In the genomic region with DNA sequence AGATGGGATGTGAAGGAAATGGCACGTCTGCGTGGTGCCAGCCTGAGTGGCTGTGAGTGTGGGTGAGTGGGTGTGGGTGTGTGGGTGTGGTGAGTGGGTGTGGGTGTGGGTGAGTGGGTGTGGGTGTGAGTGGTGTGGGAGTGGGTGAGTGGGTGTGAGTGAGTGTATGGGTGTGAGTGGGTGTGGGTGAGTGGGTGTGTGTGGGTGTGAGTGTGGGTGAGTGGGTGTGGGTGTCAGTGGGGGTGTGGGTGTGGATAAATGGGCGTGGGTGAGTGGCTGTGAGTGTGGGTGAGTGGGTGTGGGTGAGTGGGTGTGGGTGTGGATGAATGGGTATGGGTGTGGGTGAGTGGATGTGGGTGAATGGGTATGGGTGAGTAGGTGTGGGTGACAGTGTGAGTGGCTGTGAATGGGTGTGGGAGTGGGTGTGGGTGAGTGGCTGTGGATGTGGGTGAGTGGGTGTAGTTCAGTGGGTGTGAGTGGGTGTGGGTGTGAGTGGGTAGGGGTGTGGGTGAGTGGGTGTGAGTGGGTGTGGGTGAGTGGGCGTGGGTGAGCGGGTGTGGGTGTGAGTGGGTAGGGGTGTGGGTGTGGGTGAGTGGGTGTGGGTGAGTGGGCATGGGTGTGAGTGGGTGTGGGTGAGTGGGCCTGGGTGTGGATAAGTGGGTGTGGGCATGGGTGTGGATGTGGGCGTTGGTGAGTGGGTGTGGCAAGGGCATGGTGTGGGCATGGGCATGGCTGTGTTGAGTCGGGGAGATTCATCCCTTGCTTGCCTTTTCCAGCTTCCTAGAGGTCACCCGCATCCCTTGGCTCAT, we compare ENCODE assay signal across 1 cellular context.
TF ChIP-seq lines count a peak whose summit lies in the region.

No MANE protein-coding gene starts in this region.

TF ChIP-seq in K562, 482 proteins besides CTCF, POLR2A, EP300 and RAD21 (continued from another document and continues in another):
- TF ChIP-seq, protein P1, sequence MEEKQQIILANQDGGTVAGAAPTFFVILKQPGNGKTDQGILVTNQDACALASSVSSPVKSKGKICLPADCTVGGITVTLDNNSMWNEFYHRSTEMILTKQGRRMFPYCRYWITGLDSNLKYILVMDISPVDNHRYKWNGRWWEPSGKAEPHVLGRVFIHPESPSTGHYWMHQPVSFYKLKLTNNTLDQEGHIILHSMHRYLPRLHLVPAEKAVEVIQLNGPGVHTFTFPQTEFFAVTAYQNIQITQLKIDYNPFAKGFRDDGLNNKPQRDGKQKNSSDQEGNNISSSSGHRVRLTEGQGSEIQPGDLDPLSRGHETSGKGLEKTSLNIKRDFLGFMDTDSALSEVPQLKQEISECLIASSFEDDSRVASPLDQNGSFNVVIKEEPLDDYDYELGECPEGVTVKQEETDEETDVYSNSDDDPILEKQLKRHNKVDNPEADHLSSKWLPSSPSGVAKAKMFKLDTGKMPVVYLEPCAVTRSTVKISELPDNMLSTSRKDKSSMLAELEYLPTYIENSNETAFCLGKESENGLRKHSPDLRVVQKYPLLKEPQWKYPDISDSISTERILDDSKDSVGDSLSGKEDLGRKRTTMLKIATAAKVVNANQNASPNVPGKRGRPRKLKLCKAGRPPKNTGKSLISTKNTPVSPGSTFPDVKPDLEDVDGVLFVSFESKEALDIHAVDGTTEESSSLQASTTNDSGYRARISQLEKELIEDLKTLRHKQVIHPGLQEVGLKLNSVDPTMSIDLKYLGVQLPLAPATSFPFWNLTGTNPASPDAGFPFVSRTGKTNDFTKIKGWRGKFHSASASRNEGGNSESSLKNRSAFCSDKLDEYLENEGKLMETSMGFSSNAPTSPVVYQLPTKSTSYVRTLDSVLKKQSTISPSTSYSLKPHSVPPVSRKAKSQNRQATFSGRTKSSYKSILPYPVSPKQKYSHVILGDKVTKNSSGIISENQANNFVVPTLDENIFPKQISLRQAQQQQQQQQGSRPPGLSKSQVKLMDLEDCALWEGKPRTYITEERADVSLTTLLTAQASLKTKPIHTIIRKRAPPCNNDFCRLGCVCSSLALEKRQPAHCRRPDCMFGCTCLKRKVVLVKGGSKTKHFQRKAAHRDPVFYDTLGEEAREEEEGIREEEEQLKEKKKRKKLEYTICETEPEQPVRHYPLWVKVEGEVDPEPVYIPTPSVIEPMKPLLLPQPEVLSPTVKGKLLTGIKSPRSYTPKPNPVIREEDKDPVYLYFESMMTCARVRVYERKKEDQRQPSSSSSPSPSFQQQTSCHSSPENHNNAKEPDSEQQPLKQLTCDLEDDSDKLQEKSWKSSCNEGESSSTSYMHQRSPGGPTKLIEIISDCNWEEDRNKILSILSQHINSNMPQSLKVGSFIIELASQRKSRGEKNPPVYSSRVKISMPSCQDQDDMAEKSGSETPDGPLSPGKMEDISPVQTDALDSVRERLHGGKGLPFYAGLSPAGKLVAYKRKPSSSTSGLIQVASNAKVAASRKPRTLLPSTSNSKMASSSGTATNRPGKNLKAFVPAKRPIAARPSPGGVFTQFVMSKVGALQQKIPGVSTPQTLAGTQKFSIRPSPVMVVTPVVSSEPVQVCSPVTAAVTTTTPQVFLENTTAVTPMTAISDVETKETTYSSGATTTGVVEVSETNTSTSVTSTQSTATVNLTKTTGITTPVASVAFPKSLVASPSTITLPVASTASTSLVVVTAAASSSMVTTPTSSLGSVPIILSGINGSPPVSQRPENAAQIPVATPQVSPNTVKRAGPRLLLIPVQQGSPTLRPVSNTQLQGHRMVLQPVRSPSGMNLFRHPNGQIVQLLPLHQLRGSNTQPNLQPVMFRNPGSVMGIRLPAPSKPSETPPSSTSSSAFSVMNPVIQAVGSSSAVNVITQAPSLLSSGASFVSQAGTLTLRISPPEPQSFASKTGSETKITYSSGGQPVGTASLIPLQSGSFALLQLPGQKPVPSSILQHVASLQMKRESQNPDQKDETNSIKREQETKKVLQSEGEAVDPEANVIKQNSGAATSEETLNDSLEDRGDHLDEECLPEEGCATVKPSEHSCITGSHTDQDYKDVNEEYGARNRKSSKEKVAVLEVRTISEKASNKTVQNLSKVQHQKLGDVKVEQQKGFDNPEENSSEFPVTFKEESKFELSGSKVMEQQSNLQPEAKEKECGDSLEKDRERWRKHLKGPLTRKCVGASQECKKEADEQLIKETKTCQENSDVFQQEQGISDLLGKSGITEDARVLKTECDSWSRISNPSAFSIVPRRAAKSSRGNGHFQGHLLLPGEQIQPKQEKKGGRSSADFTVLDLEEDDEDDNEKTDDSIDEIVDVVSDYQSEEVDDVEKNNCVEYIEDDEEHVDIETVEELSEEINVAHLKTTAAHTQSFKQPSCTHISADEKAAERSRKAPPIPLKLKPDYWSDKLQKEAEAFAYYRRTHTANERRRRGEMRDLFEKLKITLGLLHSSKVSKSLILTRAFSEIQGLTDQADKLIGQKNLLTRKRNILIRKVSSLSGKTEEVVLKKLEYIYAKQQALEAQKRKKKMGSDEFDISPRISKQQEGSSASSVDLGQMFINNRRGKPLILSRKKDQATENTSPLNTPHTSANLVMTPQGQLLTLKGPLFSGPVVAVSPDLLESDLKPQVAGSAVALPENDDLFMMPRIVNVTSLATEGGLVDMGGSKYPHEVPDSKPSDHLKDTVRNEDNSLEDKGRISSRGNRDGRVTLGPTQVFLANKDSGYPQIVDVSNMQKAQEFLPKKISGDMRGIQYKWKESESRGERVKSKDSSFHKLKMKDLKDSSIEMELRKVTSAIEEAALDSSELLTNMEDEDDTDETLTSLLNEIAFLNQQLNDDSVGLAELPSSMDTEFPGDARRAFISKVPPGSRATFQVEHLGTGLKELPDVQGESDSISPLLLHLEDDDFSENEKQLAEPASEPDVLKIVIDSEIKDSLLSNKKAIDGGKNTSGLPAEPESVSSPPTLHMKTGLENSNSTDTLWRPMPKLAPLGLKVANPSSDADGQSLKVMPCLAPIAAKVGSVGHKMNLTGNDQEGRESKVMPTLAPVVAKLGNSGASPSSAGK (IDR thresholded peaks at IDR 0.05): no peak; the same call in 1 of the 2 replicates
- peak; percentile 44; the same call in 1 of the 2 replicates for TF ChIP-seq LARP7 (IDR thresholded peaks at IDR 0.05)
- TF ChIP-seq CC2D1A (IDR thresholded peaks at IDR 0.05): no peak
- TF ChIP-seq U2AF1 (optimal IDR thresholded peaks at IDR 0.05; ENCODE audit: low read depth, low read length): no peak
- no peak for TF ChIP-seq KAT7 (CRISPR knock-in tag; IDR thresholded peaks at IDR 0.05; ENCODE audit: borderline replicate concordance)
- TF ChIP-seq RFX5 (IDR thresholded peaks at IDR 0.05; ENCODE audit: low read depth, low read length): no peak
- TF ChIP-seq MXI1 (IDR thresholded peaks at IDR 0.05; ENCODE audit: low read depth, low read length): no peak
- no peak for TF ChIP-seq HNRNPLL (IDR thresholded peaks at IDR 0.05; ENCODE audit: low read depth, low read length, poor library complexity, severe bottlenecking)
- no peak for TF ChIP-seq SMARCC2 (IDR thresholded peaks at IDR 0.05; ENCODE audit: low read depth)
- TF ChIP-seq ZNF639 (CRISPR knock-in tag; conservative IDR thresholded peaks at IDR 0.05 in 1 of 2, IDR thresholded peaks at IDR 0.05 in 1 of 2): no peak
- no peak for TF ChIP-seq CHCHD3 (CRISPR knock-in tag; IDR thresholded peaks at IDR 0.05)
- no peak for TF ChIP-seq WHSC1 (IDR thresholded peaks at IDR 0.05; ENCODE audit: low read length)
- peak; percentile 92 for TF ChIP-seq HNRNPUL1 (IDR thresholded peaks at IDR 0.05; ENCODE audit: low read length)
- TF ChIP-seq RBM39 (optimal IDR thresholded peaks at IDR 0.05; ENCODE audit: low read depth, low read length): no peak
- TF ChIP-seq NCOR1 (IDR thresholded peaks at IDR 0.05): no peak; the same call in 1 of the 2 replicates
- TF ChIP-seq GATA2 (CRISPR knock-in tag; IDR thresholded peaks at IDR 0.05): no peak
- TF ChIP-seq PRDM10 (IDR thresholded peaks at IDR 0.05; ENCODE audit: partially characterized antibody): peak; percentile 9
- TF ChIP-seq GATAD2B (IDR thresholded peaks at IDR 0.05; ENCODE audit: borderline replicate concordance): no peak
- TF ChIP-seq, protein P2, sequence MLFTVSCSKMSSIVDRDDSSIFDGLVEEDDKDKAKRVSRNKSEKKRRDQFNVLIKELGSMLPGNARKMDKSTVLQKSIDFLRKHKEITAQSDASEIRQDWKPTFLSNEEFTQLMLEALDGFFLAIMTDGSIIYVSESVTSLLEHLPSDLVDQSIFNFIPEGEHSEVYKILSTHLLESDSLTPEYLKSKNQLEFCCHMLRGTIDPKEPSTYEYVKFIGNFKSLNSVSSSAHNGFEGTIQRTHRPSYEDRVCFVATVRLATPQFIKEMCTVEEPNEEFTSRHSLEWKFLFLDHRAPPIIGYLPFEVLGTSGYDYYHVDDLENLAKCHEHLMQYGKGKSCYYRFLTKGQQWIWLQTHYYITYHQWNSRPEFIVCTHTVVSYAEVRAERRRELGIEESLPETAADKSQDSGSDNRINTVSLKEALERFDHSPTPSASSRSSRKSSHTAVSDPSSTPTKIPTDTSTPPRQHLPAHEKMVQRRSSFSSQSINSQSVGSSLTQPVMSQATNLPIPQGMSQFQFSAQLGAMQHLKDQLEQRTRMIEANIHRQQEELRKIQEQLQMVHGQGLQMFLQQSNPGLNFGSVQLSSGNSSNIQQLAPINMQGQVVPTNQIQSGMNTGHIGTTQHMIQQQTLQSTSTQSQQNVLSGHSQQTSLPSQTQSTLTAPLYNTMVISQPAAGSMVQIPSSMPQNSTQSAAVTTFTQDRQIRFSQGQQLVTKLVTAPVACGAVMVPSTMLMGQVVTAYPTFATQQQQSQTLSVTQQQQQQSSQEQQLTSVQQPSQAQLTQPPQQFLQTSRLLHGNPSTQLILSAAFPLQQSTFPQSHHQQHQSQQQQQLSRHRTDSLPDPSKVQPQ (CRISPR knock-in tag; IDR thresholded peaks at IDR 0.05; ENCODE audit: borderline replicate concordance): no peak
- TF ChIP-seq SETDB1 (IDR thresholded peaks at IDR 0.05; ENCODE audit: low read length): no peak
- TF ChIP-seq MYNN (IDR thresholded peaks at IDR 0.05): no peak
- no peak for TF ChIP-seq MYNN (CRISPR knock-in tag; IDR thresholded peaks at IDR 0.05)
- TF ChIP-seq SMARCE1 (IDR thresholded peaks at IDR 0.05): no peak
- no peak for TF ChIP-seq KLF6 (CRISPR knock-in tag; IDR thresholded peaks at IDR 0.05; ENCODE audit: borderline replicate concordance)
- no peak for TF ChIP-seq SRSF9 (IDR thresholded peaks at IDR 0.05; ENCODE audit: borderline replicate concordance, low read depth, low read length)
- TF ChIP-seq NCOA6 (IDR thresholded peaks at IDR 0.05): no peak
- TF ChIP-seq ZBTB33 (CRISPR knock-in tag; IDR thresholded peaks at IDR 0.05): no peak; the same call in 1 of the 2 replicates
- no peak for TF ChIP-seq PREB (CRISPR knock-in tag; IDR thresholded peaks at IDR 0.05)
- TF ChIP-seq RBM14 (IDR thresholded peaks at IDR 0.05; ENCODE audit: borderline replicate concordance, insufficient read depth, low read depth, low read length): 0 out of 2 replicates have a peak, but pooled peaks have one; percentile 40
- no peak for TF ChIP-seq TRIM28 (IDR thresholded peaks at IDR 0.05)
